In the genomic region with DNA sequence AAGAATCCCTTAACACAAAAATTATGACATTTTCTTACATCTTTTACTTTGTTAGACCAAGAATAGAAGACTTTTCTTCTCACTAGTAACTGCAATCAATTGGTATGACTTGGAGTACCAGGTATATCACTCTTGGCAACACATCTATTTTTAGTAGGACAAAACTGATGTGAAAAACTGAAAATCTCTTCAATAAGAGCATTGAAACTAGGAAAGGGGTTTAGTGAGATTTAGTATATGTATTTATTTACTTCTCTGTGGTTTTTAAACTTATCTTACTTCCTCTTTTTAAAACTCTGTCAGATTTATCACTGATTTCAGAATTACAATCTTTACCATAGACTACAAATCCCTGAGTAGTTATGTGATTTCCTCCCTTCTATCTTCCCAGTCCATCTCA, we compare ENCODE assay signal across 22 cellular contexts.
A peak's percentile ranks its signal among the peaks of the same experiment; 100 is the strongest.
DNase-seq lines count a peak whose midpoint lies in the region; ATAC-seq and FAIRE-seq lines count a peak whose summit lies in the region.
"Had no signal": no experiment of that assay in that cellular context is flagged by ENCODE, and none has a peak within 500 bp of the region (broad histone marks: within the 10 kb centered on the region; RNA-seq: fewer than 3 reads in every experiment).

No MANE protein-coding gene starts in this region.

- peaks cover 2% of the 10 kb centered on the region for H3K9me3 Mint-ChIP-seq in activated naive CD8-positive, alpha-beta T cell treated with anti-CD3 and anti-CD28 coated beads for 36 hours

- no peaks in the 10 kb centered on the region for H3K9me3 ChIP-seq in aorta (ENCODE audit: control insufficient read depth, low read length)
- H3K9me3 ChIP-seq: MG63 had no signal

- no peak overlapping the region for H3K4me3 ChIP-seq in aorta (ENCODE audit: low read length in 2 of 2)
- H3K4me3 ChIP-seq: GM23338, MG63, suprapubic skin had no signal

- ATAC-seq in GM18519 (IDR thresholded peaks at IDR 0.05; ENCODE audit: low FRiP score, unreplicated experiment) (peak; percentile 63), GM21390 (IDR thresholded peaks at IDR 0.05; ENCODE audit: unreplicated experiment) (peak; percentile 69), HG03025 (IDR thresholded peaks at IDR 0.05; ENCODE audit: low FRiP score, unreplicated experiment) (peak; percentile 87), aorta (ENCODE audit: low FRiP score) (no peak)
- ATAC-seq: GM23338, left ventricle myocardium superior, Right ventricle myocardium inferior had no signal

- no peaks in the 10 kb centered on the region for H3K4me1 ChIP-seq in aorta (ENCODE audit: control insufficient read depth in 1 of 2, insufficient read depth in 2 of 2, low read length in 2 of 2)
- H3K4me1 ChIP-seq: suprapubic skin had no signal

- H3K36me3 ChIP-seq in aorta (ENCODE audit: control insufficient read depth in 1 of 2, insufficient read depth in 2 of 2, low read length in 1 of 2), result no peaks in the 10 kb centered on the region
- H3K36me3 ChIP-seq: MG63, suprapubic skin had no signal

- peak; percentile 11 for DNase-seq in MV-4-11 (lab: John Stamatoyannopoulos, UW)
- DNase-seq in activated naive CD8-positive, alpha-beta T cell treated with anti-CD3 and anti-CD28 coated beads for 36 hours, result no peak
- no peak for DNase-seq in GM19239 (ENCODE audit: insufficient read length, low spot score)
- no peak for DNase-seq in GM19240 (ENCODE audit: insufficient read length, low spot score)
- no peak for DNase-seq in aorta
- DNase-seq: activated CD4-positive, alpha-beta T cell treated with anti-CD3 and anti-CD28 coated beads, Interleukin-2, amount 10 ng/mL, durations not matched to agents 24 days and 14 days; activated CD8-positive, alpha-beta memory T cell treated with anti-CD3 and anti-CD28 coated beads, Interleukin-2, amount 50 U/mL, for 48 hours; amygdala; caudate nucleus; DMS79 treated with DMSO at 0.1 percent for 48 hours; left ventricle myocardium superior; MG63; NCI-H2029 treated with DMSO at 0.1 percent for 48 hours; NCI-H510A had no signal

- no peaks in the 10 kb centered on the region for H3K27me3 Mint-ChIP-seq in activated naive CD8-positive, alpha-beta T cell treated with anti-CD3 and anti-CD28 coated beads for 36 hours
- H3K27me3 Mint-ChIP-seq: activated CD4-positive, alpha-beta T cell treated with anti-CD3 and anti-CD28 coated beads, Interleukin-2, amount 10 ng/mL, durations not matched to agents 24 days and 14 days; IgD-negative memory B cell had no signal

- no peak for FAIRE-seq in GM19239 (lab: Jason Lieb, UNC)

- no peak overlapping the region for H3K4me3 Mint-ChIP-seq in activated naive CD8-positive, alpha-beta T cell treated with anti-CD3 and anti-CD28 coated beads for 36 hours
- H3K4me3 Mint-ChIP-seq: activated CD4-positive, alpha-beta T cell treated with anti-CD3 and anti-CD28 coated beads, Interleukin-2, amount 10 ng/mL, durations not matched to agents 24 days and 14 days; GM23338; IgD-negative memory B cell had no signal

- intact Hi-C loops in aorta (cut with DNase I), result no loop called here

- no peak overlapping the region for H3K27ac ChIP-seq in aorta (ENCODE audit: low read depth in 1 of 2, low read length in 2 of 2)
- H3K27ac ChIP-seq: HL-60, suprapubic skin had no signal

- no peak overlapping the region for H3K27ac Mint-ChIP-seq in activated naive CD8-positive, alpha-beta T cell treated with anti-CD3 and anti-CD28 coated beads for 36 hours
- H3K27ac Mint-ChIP-seq: activated CD4-positive, alpha-beta T cell treated with anti-CD3 and anti-CD28 coated beads, Interleukin-2, amount 10 ng/mL, durations not matched to agents 24 days and 14 days; GM23338; IgD-negative memory B cell had no signal

- no peaks in the 10 kb centered on the region for H3K4me1 Mint-ChIP-seq in activated naive CD8-positive, alpha-beta T cell treated with anti-CD3 and anti-CD28 coated beads for 36 hours
- H3K4me1 Mint-ChIP-seq: activated CD4-positive, alpha-beta T cell treated with anti-CD3 and anti-CD28 coated beads, Interleukin-2, amount 10 ng/mL, durations not matched to agents 24 days and 14 days; IgD-negative memory B cell had no signal

- H3K27me3 ChIP-seq in aorta (ENCODE audit: control insufficient read depth in 1 of 2, insufficient read depth in 2 of 2, low read length in 1 of 2), result no peaks in the 10 kb centered on the region
- H3K27me3 ChIP-seq: MG63, suprapubic skin had no signal

- no peaks in the 10 kb centered on the region for H3K36me3 Mint-ChIP-seq in activated naive CD8-positive, alpha-beta T cell treated with anti-CD3 and anti-CD28 coated beads for 36 hours
- H3K36me3 Mint-ChIP-seq: IgD-negative memory B cell had no signal
